22 cellular contexts compared by ENCODE assay signal in genomic region chr11:41983458-41983857, GRCh38.
DNase-seq lines count a peak whose midpoint lies in the region; ATAC-seq, FAIRE-seq and TF ChIP-seq lines count a peak whose summit lies in the region.
"Had no signal": no experiment of that assay in that cellular context is flagged by ENCODE, and none has a peak within 500 bp of the region (broad histone marks: within the 10 kb centered on the region; RNA-seq: fewer than 3 reads in every experiment).

No MANE protein-coding gene starts in this region.

- no peak overlapping the region for H3K4me3 ChIP-seq in GM23338
- no peak overlapping the region for H3K4me3 ChIP-seq in endothelial cell of umbilical vein (replicated peaks in 1 of 3; ENCODE audit: insufficient read depth in 1 of 3, low read depth in 1 of 3, low read length in 3 of 3)
- no peak overlapping the region for H3K4me3 ChIP-seq in mesendoderm (ENCODE audit: low read length)
- H3K4me3 ChIP-seq: MG63, SJSA1 had no signal

- no peaks in the 10 kb centered on the region for H3K9me1 ChIP-seq in endothelial cell of umbilical vein (replicated peaks; ENCODE audit: control insufficient read depth, extremely low read depth, insufficient read depth, low read length)

- H2BK120ac ChIP-seq in mesendoderm (ENCODE audit: low read depth, low read length): no peak overlapping the region

- no peak overlapping the region for H3K27ac ChIP-seq in GM23338 (ENCODE audit: low read depth)
- no peak overlapping the region for H3K27ac ChIP-seq in endothelial cell of umbilical vein (ENCODE audit: insufficient read depth, low read depth, low read length)
- no peak overlapping the region for H3K27ac ChIP-seq in mesendoderm (ENCODE audit: low read depth, low read length)
- H3K27ac ChIP-seq: SJSA1 had no signal

- TF ChIP-seq CTCF in GM23338 (conservative IDR thresholded peaks at IDR 0.05; ENCODE audit: low read depth in 2 of 2): no peak
- no peak for TF ChIP-seq CTCF in endothelial cell of umbilical vein (IDR thresholded peaks at IDR 0.05; ENCODE audit: extremely low read depth in 1 of 2, insufficient read depth in 1 of 2, low read depth in 1 of 2, low read length in 2 of 2)

- no peak for FAIRE-seq in endothelial cell of umbilical vein (lab: Jason Lieb, UNC)
- FAIRE-seq: GM12892, H1, RCC 7860 had no signal

- CTCF ChIA-PET in endothelial cell of umbilical vein (lab: Charles Lee): no interaction called here

- TF ChIP-seq POLR2A in endothelial cell of umbilical vein (IDR thresholded peaks at IDR 0.05; ENCODE audit: low read depth, low read length): no peak

- POLR2A ChIA-PET in endothelial cell of umbilical vein (lab: Charles Lee): no interaction called here

- dilution Hi-C loops in endothelial cell of umbilical vein (cut with MboI; ENCODE audit: extremely low pct_ligation_motif_present, low sequenced_read_pairs): no loop called here

- no peak overlapping the region for H3K9ac ChIP-seq in endothelial cell of umbilical vein (replicated peaks; ENCODE audit: extremely low read depth, insufficient read depth, low read length)
- no peak overlapping the region for H3K9ac ChIP-seq in mesendoderm (ENCODE audit: low read length)

- no peak overlapping the region for H3K4ac ChIP-seq in mesendoderm (ENCODE audit: low read depth, low read length)

- H3K18ac ChIP-seq in mesendoderm (ENCODE audit: low read length): no peak overlapping the region

- H2AK5ac ChIP-seq in mesendoderm (ENCODE audit: low read length): no peak overlapping the region

- H3K9me2 ChIP-seq in GM23338 (ENCODE audit: insufficient read depth): peaks cover 6% of the 10 kb centered on the region; the same call in 1 of the 2 replicates

- H3K4me1 Mint-ChIP-seq in GM23338: no peaks in the 10 kb centered on the region

- no peak overlapping the region for H3K56ac ChIP-seq in mesendoderm (ENCODE audit: low read length)

- no peaks in the 10 kb centered on the region for H3K9me3 ChIP-seq in endothelial cell of umbilical vein (replicated peaks; ENCODE audit: control insufficient read depth, insufficient read depth, low read length)
- H3K9me3 ChIP-seq: BE2C, SJSA1 had no signal

- no peak for ATAC-seq in GM23338
- ATAC-seq: HCT116 had no signal

- peaks cover 46% of the 10 kb centered on the region for H3K9me3 Mint-ChIP-seq in GM23338

- no peaks in the 10 kb centered on the region for H3K79me2 ChIP-seq in GM23338 (replicated peaks; ENCODE audit: insufficient read depth)
- H3K79me2 ChIP-seq in endothelial cell of umbilical vein (ENCODE audit: control insufficient read depth, insufficient read depth, low read length): no peaks in the 10 kb centered on the region
- no peaks in the 10 kb centered on the region for H3K79me2 ChIP-seq in mesendoderm (ENCODE audit: control insufficient read depth, insufficient read depth, low read length)

- intact Hi-C loops in endothelial cell of umbilical vein (cut with micrococcal nuclease) (no loop called here), posterior vena cava (cut with DNase I) (no loop called here)

- H4K20me1 ChIP-seq in GM23338 (replicated peaks; ENCODE audit: insufficient read depth) (no peaks in the 10 kb centered on the region), endothelial cell of umbilical vein (replicated peaks; ENCODE audit: control insufficient read depth, extremely low read depth, insufficient read depth, low read length) (no peaks in the 10 kb centered on the region)

- no peak overlapping the region for H4K8ac ChIP-seq in mesendoderm (ENCODE audit: low read depth, low read length)

- no peaks in the 10 kb centered on the region for H3K27me3 ChIP-seq in GM23338 (ENCODE audit: insufficient read depth)
- H3K27me3 ChIP-seq in endothelial cell of umbilical vein (ENCODE audit: control insufficient read depth in 2 of 2, insufficient read depth in 2 of 2, low read length in 2 of 2): no peaks in the 10 kb centered on the region
- no peaks in the 10 kb centered on the region for H3K27me3 ChIP-seq in mesendoderm (ENCODE audit: insufficient read depth, low read length, poor library complexity)
- H3K27me3 ChIP-seq: BE2C, MG63, SJSA1 had no signal

- DNase-seq in GM23338 (ENCODE audit: low spot score): no peak
- DNase-seq in M059J (ENCODE audit: low read depth): peak; percentile 30
- no peak for DNase-seq in endothelial cell of umbilical vein (ENCODE audit: low read depth, low spot score)
- peak; percentile 8 for DNase-seq in mesendoderm
- no peak for DNase-seq in posterior vena cava (ENCODE audit: low spot score)
- no peak for DNase-seq in retina
- DNase-seq in effector CD8-positive, alpha-beta T cell (lab: John Stamatoyannopoulos, UW): no peak
- DNase-seq: BE2C, DND-41, Kasumi-1, MG63, NCI-H1417, NCI-H1694 treated with DMSO at 0.1 percent for 48 hours, NCI-H2081 treated with DMSO at 0.1 percent for 48 hours, NCI-H2171 treated with DMSO at 0.1 percent for 48 hours, NCI-H524 treated with DMSO at 0.1 percent for 48 hours, NCI-H82 had no signal

- H3F3A ChIP-seq in GM23338 (replicated peaks; ENCODE audit: low read depth): no peaks in the 10 kb centered on the region

- no peak overlapping the region for H3K4me3 Mint-ChIP-seq in GM23338

- H2BK5ac ChIP-seq in mesendoderm (ENCODE audit: low read length): no peak overlapping the region

- H3K4me2 ChIP-seq in GM23338 (no peak overlapping the region), endothelial cell of umbilical vein (ENCODE audit: insufficient read depth, low read length) (no peak overlapping the region), mesendoderm (ENCODE audit: low read length) (no peak overlapping the region)

- no peak overlapping the region for H4K5ac ChIP-seq in mesendoderm (ENCODE audit: low read length)

- no TSS peak for BruUV-seq in endothelial cell of umbilical vein (replicated peaks; lab: Mats Ljungman, UMichigan)

- peaks cover 4% of the 10 kb centered on the region for H3K27me3 Mint-ChIP-seq in GM23338 (ENCODE audit: insufficient read depth, low read depth, poor library complexity)

- no peak overlapping the region for H3K27ac Mint-ChIP-seq in GM23338

- H2BK15ac ChIP-seq in mesendoderm (replicated peaks; ENCODE audit: low read depth): no peak overlapping the region

- H3K4me1 ChIP-seq in GM23338 (ENCODE audit: insufficient read depth) (no peaks in the 10 kb centered on the region), endothelial cell of umbilical vein (ENCODE audit: control insufficient read depth, extremely low read depth, insufficient read depth, low read length) (no peaks in the 10 kb centered on the region), mesendoderm (ENCODE audit: control insufficient read depth, low read depth, low read length) (no peaks in the 10 kb centered on the region)
- H3K4me1 ChIP-seq: BE2C, SJSA1 had no signal

- H2AFZ ChIP-seq in GM23338 (peak overlapping the region; percentile 66; the same call in 1 of the 2 replicates), endothelial cell of umbilical vein (ENCODE audit: low read depth, low read length) (no peak overlapping the region)

- no peaks in the 10 kb centered on the region for H3K79me1 ChIP-seq in mesendoderm (ENCODE audit: low read length)

- no peaks in the 10 kb centered on the region for H3K36me3 ChIP-seq in GM23338 (ENCODE audit: insufficient read depth)
- no peaks in the 10 kb centered on the region for H3K36me3 ChIP-seq in endothelial cell of umbilical vein (ENCODE audit: control insufficient read depth in 2 of 2, extremely low read depth in 1 of 2, insufficient read depth in 2 of 2, low read length in 2 of 2)
- no peaks in the 10 kb centered on the region for H3K36me3 ChIP-seq in mesendoderm (ENCODE audit: control insufficient read depth, insufficient read depth, low read length)
- H3K36me3 ChIP-seq: BE2C, MG63, SJSA1 had no signal

- H3K36me3 Mint-ChIP-seq in GM23338 (ENCODE audit: low read depth): no peaks in the 10 kb centered on the region; the same call in 2 of the 3 replicates

- no peak overlapping the region for H3K23ac ChIP-seq in mesendoderm (ENCODE audit: low read length)

TF ChIP-seq in endothelial cell of umbilical vein, 7 proteins besides CTCF, POLR2A, EP300 and RAD21:
- TF ChIP-seq FOS (IDR thresholded peaks at IDR 0.05; ENCODE audit: borderline replicate concordance, insufficient read depth, low read length) (peak; percentile 24), GATA2 (IDR thresholded peaks at IDR 0.05; ENCODE audit: insufficient read depth, insufficient read length, low read depth, low read length) (no peak)
TF ChIP-seq in endothelial cell of umbilical vein: peak in this region for 1.

Comparison
In these comparisons a context has a peak if more than half of its experiments do, and no peak if none do; other contexts are left out.
1. DNase-seq: peak in M059J (single experiment) and mesendoderm (single experiment); none in GM23338 (single experiment), endothelial cell of umbilical vein (single experiment), posterior vena cava (single experiment), retina (single experiment) and effector CD8-positive, alpha-beta T cell (single experiment).